In the genomic region with DNA sequence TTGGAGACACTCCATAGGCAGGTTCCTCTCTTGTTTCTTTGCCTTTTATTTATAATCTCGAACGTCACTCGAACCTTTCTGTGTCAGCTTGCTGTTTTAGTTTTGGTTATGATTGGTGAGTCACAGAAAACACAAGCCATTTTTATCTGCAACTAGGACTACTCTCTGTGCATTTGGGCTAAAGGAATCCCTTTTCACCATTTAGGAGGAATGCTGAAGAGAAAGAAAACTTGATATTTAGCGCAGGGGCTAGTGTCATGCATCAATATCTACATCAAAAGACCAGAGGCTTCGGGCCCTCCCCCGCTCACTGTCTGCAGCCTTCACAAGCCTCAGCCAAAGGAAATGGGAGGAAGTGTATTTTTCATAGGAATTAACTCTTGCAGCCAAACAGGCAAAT, we compare ENCODE assay signal across 9 cellular contexts.
DNase-seq lines count a peak whose midpoint lies in the region; ATAC-seq, FAIRE-seq and TF ChIP-seq lines count a peak whose summit lies in the region.
"Had no signal": no experiment of that assay in that cellular context is flagged by ENCODE, and none has a peak within 500 bp of the region (broad histone marks: within the 10 kb centered on the region; RNA-seq: fewer than 3 reads in every experiment).

No MANE protein-coding gene starts in this region.

- H3K9me1 ChIP-seq in endothelial cell of umbilical vein (replicated peaks; ENCODE audit: control insufficient read depth, extremely low read depth, insufficient read depth, low read length) = no peaks in the 10 kb centered on the region

- H3K4me1 ChIP-seq in endothelial cell of umbilical vein (ENCODE audit: control insufficient read depth, extremely low read depth, insufficient read depth, low read length) (peaks cover 14% of the 10 kb centered on the region), Caco-2 (peaks cover 21% of the 10 kb centered on the region)
- H3K4me1 ChIP-seq in naive thymus-derived CD4-positive, alpha-beta T cell (ENCODE audit: control insufficient read depth in 2 of 2, insufficient read depth in 2 of 2, low read length in 2 of 2) = no peaks in the 10 kb centered on the region

- no peak for TF ChIP-seq POLR2A in endothelial cell of umbilical vein (IDR thresholded peaks at IDR 0.05; ENCODE audit: low read depth, low read length)

- H3K79me2 ChIP-seq in endothelial cell of umbilical vein (ENCODE audit: control insufficient read depth, insufficient read depth, low read length) = no peaks in the 10 kb centered on the region

- H3K4me1 Mint-ChIP-seq in Caco-2 (ENCODE audit: low read depth, unreplicated experiment) = peaks cover 7% of the 10 kb centered on the region
- peaks cover 0 to 12% (median 2%) of the 10 kb centered on the region in 7 donors for H3K4me1 Mint-ChIP-seq in naive thymus-derived CD4-positive, alpha-beta T cell

- peak overlapping the region; percentile 10 for H2AFZ ChIP-seq in endothelial cell of umbilical vein (ENCODE audit: low read depth, low read length)

- no peak overlapping the region for H3K27ac ChIP-seq in endothelial cell of umbilical vein (ENCODE audit: insufficient read depth, low read depth, low read length)
- H3K27ac ChIP-seq in naive thymus-derived CD4-positive, alpha-beta T cell (ENCODE audit: low read depth, low read length) = no peak overlapping the region

- dilution Hi-C loops in endothelial cell of umbilical vein (cut with MboI; ENCODE audit: extremely low pct_ligation_motif_present, low sequenced_read_pairs) = no loop called here

- H3K4me3 ChIP-seq in endothelial cell of umbilical vein (replicated peaks in 1 of 3; ENCODE audit: insufficient read depth in 1 of 3, low read depth in 1 of 3, low read length in 3 of 3) = no peak overlapping the region
- H3K4me3 ChIP-seq in Caco-2 (ENCODE audit: low read depth, low read length) = no peak overlapping the region
- H3K4me3 ChIP-seq in naive thymus-derived CD4-positive, alpha-beta T cell (ENCODE audit: low read length) = no peak overlapping the region

- peak overlapping the region; percentile 3 for H3K9ac ChIP-seq in endothelial cell of umbilical vein (replicated peaks; ENCODE audit: extremely low read depth, insufficient read depth, low read length)

- H3K9me3 Mint-ChIP-seq in Caco-2 (ENCODE audit: unreplicated experiment) = no peaks in the 10 kb centered on the region
- no peaks in the 10 kb centered on the region for H3K9me3 Mint-ChIP-seq in naive thymus-derived CD4-positive, alpha-beta T cell

- no peaks in the 10 kb centered on the region for H3K27me3 Mint-ChIP-seq in Caco-2 (ENCODE audit: insufficient read depth, unreplicated experiment)
- peaks cover 0 to 19% (median 13%) of the 10 kb centered on the region in 5 donors for H3K27me3 Mint-ChIP-seq in naive thymus-derived CD4-positive, alpha-beta T cell

- no peaks in the 10 kb centered on the region for H3K27me3 ChIP-seq in endothelial cell of umbilical vein (ENCODE audit: control insufficient read depth in 2 of 2, insufficient read depth in 2 of 2, low read length in 2 of 2)
- no peaks in the 10 kb centered on the region for H3K27me3 ChIP-seq in Caco-2 (replicated peaks; ENCODE audit: control insufficient read depth, insufficient read depth, low read length)
- H3K27me3 ChIP-seq in naive thymus-derived CD4-positive, alpha-beta T cell (ENCODE audit: control insufficient read depth in 2 of 2, insufficient read depth in 2 of 2, low read length in 2 of 2) = no peaks in the 10 kb centered on the region

- peak; percentile 37 to 72 for DNase-seq in NCI-H526 (lab: John Stamatoyannopoulos, UW)
- DNase-seq in endothelial cell of umbilical vein (ENCODE audit: low read depth, low spot score) = peak; percentile 55
- peak; percentile 40 for DNase-seq in pons (ENCODE audit: low spot score)
- no peak for DNase-seq in Caco-2
- DNase-seq in naive thymus-derived CD4-positive, alpha-beta T cell = no peak
- DNase-seq in SKM-1 (lab: John Stamatoyannopoulos, UW; ENCODE audit: unreplicated experiment) = no peak
- DNase-seq: NK-92 treated with Interleukin-12 subunit alpha and Interleukin-12 subunit beta, amount 100 ng/mL, for 24 hours had no signal

- BruUV-seq in endothelial cell of umbilical vein (replicated peaks; lab: Mats Ljungman, UMichigan) (no TSS peak), Caco-2 (replicated peaks; lab: Mats Ljungman, UMichigan) (no TSS peak)

- no peaks in the 10 kb centered on the region for H3K36me3 Mint-ChIP-seq in Caco-2 (ENCODE audit: insufficient read depth, unreplicated experiment)
- no peaks in the 10 kb centered on the region for H3K36me3 Mint-ChIP-seq in naive thymus-derived CD4-positive, alpha-beta T cell

- H3K9me3 ChIP-seq in endothelial cell of umbilical vein (replicated peaks; ENCODE audit: control insufficient read depth, insufficient read depth, low read length) (no peaks in the 10 kb centered on the region), Caco-2 (no peaks in the 10 kb centered on the region)
- no peaks in the 10 kb centered on the region for H3K9me3 ChIP-seq in naive thymus-derived CD4-positive, alpha-beta T cell (ENCODE audit: control insufficient read depth in 2 of 3, low read length in 3 of 3)

- H3K4me2 ChIP-seq in endothelial cell of umbilical vein (ENCODE audit: insufficient read depth, low read length) = peak overlapping the region; percentile 2

- TF ChIP-seq CTCF in endothelial cell of umbilical vein (IDR thresholded peaks at IDR 0.05; ENCODE audit: extremely low read depth in 1 of 2, insufficient read depth in 1 of 2, low read depth in 1 of 2, low read length in 2 of 2) = no peak
- TF ChIP-seq CTCF in Caco-2 (IDR thresholded peaks at IDR 0.05; ENCODE audit: insufficient read depth in 1 of 2, low read depth in 1 of 2, low read length in 1 of 2, severe bottlenecking in 1 of 2, unreplicated experiment in 1 of 2) = no peak

- no peak overlapping the region for H3K4me3 Mint-ChIP-seq in Caco-2 (ENCODE audit: unreplicated experiment)
- H3K4me3 Mint-ChIP-seq in naive thymus-derived CD4-positive, alpha-beta T cell = peak overlapping the region in 5 of 10 donors; percentile 5 to 41 (median 12)

- CTCF ChIA-PET in endothelial cell of umbilical vein (lab: Charles Lee) = interaction anchor here (0.7 to 4.0 kb wide), 11 partner anchors 9 to 1794 kb away, joined by 3 to 12 read pairs (median 3); a partner anchor contains a TSS
- CTCF ChIA-PET in Caco-2 (lab: Charles Lee) = no interaction called here
- CTCF ChIA-PET in naive thymus-derived CD4-positive, alpha-beta T cell (lab: Charles Lee) = interaction anchor here (2.0 kb wide), 1 partner anchor 13 kb away, joined by 4 read pairs; no protein-coding TSS in a partner anchor

- POLR2A ChIA-PET in endothelial cell of umbilical vein (lab: Charles Lee) (interaction anchor here (0.6 to 1.0 kb wide), 2 partner anchors 19 to 508 kb away, joined by 3 read pairs; a partner anchor contains a TSS), Caco-2 (lab: Charles Lee) (no interaction called here)
- POLR2A ChIA-PET in naive thymus-derived CD4-positive, alpha-beta T cell (lab: Charles Lee) = no interaction called here

- peak; percentile 55 for FAIRE-seq in endothelial cell of umbilical vein (lab: Jason Lieb, UNC)

- intact Hi-C loops in endothelial cell of umbilical vein (cut with micrococcal nuclease) = loop anchor here (1.0 to 5.0 kb wide), 7 partner anchors 93 to 1680 kb away; a partner anchor contains a TSS
- intact Hi-C loops in Caco-2 (cut with micrococcal nuclease; ENCODE audit: unreplicated experiment) = loop anchor here (5.0 kb wide), 1 partner anchor 510 kb away; a partner anchor contains a TSS
- intact Hi-C loops in naive thymus-derived CD4-positive, alpha-beta T cell (cut with micrococcal nuclease) = loop anchor here (5.0 kb wide), 2 partner anchors 510 to 1040 kb away; a partner anchor contains a TSS

- H3K27ac Mint-ChIP-seq in Caco-2 (ENCODE audit: unreplicated experiment) = no peak overlapping the region
- peak overlapping the region in 3 of 9 donors; percentile 7 to 84 (median 22) for H3K27ac Mint-ChIP-seq in naive thymus-derived CD4-positive, alpha-beta T cell

- H3K36me3 ChIP-seq in endothelial cell of umbilical vein (ENCODE audit: control insufficient read depth in 2 of 2, extremely low read depth in 1 of 2, insufficient read depth in 2 of 2, low read length in 2 of 2) = no peaks in the 10 kb centered on the region
- H3K36me3 ChIP-seq in Caco-2 (ENCODE audit: control insufficient read depth, insufficient read depth, low read length) = no peaks in the 10 kb centered on the region
- H3K36me3 ChIP-seq in naive thymus-derived CD4-positive, alpha-beta T cell (ENCODE audit: control insufficient read depth in 2 of 3, insufficient read depth in 3 of 3, low read length in 3 of 3) = no peaks in the 10 kb centered on the region

- peak; percentile 22 for ATAC-seq in GM21515 (IDR thresholded peaks at IDR 0.05; ENCODE audit: unreplicated experiment)
- no peak for ATAC-seq in GM19351 (IDR thresholded peaks at IDR 0.05; ENCODE audit: unreplicated experiment)
- no peak for ATAC-seq in naive thymus-derived CD4-positive, alpha-beta T cell

- no peaks in the 10 kb centered on the region for H4K20me1 ChIP-seq in endothelial cell of umbilical vein (replicated peaks; ENCODE audit: control insufficient read depth, extremely low read depth, insufficient read depth, low read length)

TF ChIP-seq in endothelial cell of umbilical vein, 7 proteins besides CTCF, POLR2A, EP300 and RAD21:
- TF ChIP-seq JUN (IDR thresholded peaks at IDR 0.05; ENCODE audit: borderline replicate concordance, insufficient read depth, insufficient read length, low read depth) = peak; percentile 9
- TF ChIP-seq, protein P1, sequence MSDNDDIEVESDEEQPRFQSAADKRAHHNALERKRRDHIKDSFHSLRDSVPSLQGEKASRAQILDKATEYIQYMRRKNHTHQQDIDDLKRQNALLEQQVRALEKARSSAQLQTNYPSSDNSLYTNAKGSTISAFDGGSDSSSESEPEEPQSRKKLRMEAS (IDR thresholded peaks at IDR 0.05; ENCODE audit: insufficient read depth, insufficient read length) = no peak
- TF ChIP-seq EZH2 (IDR thresholded peaks at IDR 0.05; ENCODE audit: borderline replicate concordance, low read depth, low read length, severe bottlenecking) = no peak
- no peak for TF ChIP-seq POLR2AphosphoS5 (IDR thresholded peaks at IDR 0.05; ENCODE audit: insufficient read depth, low read depth, low read length)
- no peak for TF ChIP-seq GATA2 (IDR thresholded peaks at IDR 0.05; ENCODE audit: insufficient read depth, insufficient read length, low read depth, low read length)
- peak; percentile 15 for TF ChIP-seq FOS (IDR thresholded peaks at IDR 0.05; ENCODE audit: borderline replicate concordance, insufficient read depth, low read length)
- no peak for TF ChIP-seq MYC (IDR thresholded peaks at IDR 0.05; ENCODE audit: low read depth, low read length)

Comparison
In these comparisons a context has a peak if more than half of its experiments do, and no peak if none do; other contexts are left out.
1. DNase-seq: peak in NCI-H526 (2 of 2), endothelial cell of umbilical vein (single experiment) and pons (single experiment); none in Caco-2 (0 of 2), naive thymus-derived CD4-positive, alpha-beta T cell (0 of 9) and SKM-1 (single experiment).